8 cellular contexts compared by ENCODE assay signal in genomic region chr19:47176627-47177090, GRCh38. TPM values are rescaled to one million over a fixed set of nuclear protein-coding genes. Genes with fewer than 3 reads are reported as not detected.
DNase-seq lines count a peak whose midpoint lies in the region; ATAC-seq lines count a peak whose summit lies in the region.

No MANE protein-coding gene starts in this region.

- DNase-seq in MV-4-11 (lab: John Stamatoyannopoulos, UW) (peak; percentile 61), immature natural killer cell (peak; percentile 46 to 56 (median 46)), stromal cell of bone marrow (ENCODE audit: low read depth) (peak; percentile 84), CD1c-positive myeloid dendritic cell (ENCODE audit: extremely low spot score) (no peak), OCI-M2 (lab: John Stamatoyannopoulos, UW; ENCODE audit: unreplicated experiment) (no peak)

- no peaks in the 10 kb centered on the region for H3K9me3 Mint-ChIP-seq in activated naive CD8-positive, alpha-beta T cell (ENCODE audit: low read depth)
- H3K9me3 Mint-ChIP-seq in immature natural killer cell, result no peaks in the 10 kb centered on the region

- peak overlapping the region; percentile 99 for H3K27ac Mint-ChIP-seq in activated naive CD8-positive, alpha-beta T cell
- peak overlapping the region; percentile 35 to 93 (median 88) for H3K27ac Mint-ChIP-seq in immature natural killer cell

- peak overlapping the region; percentile 84 for H3K4me3 Mint-ChIP-seq in activated naive CD8-positive, alpha-beta T cell
- peak overlapping the region; percentile 47 to 84 (median 75) for H3K4me3 Mint-ChIP-seq in immature natural killer cell

- no peak for ATAC-seq in GM18870 (IDR thresholded peaks at IDR 0.05; ENCODE audit: unreplicated experiment)
- no peak for ATAC-seq in HG02981 (IDR thresholded peaks at IDR 0.05; ENCODE audit: unreplicated experiment)

- peaks cover 31% of the 10 kb centered on the region for H3K36me3 Mint-ChIP-seq in activated naive CD8-positive, alpha-beta T cell
- H3K36me3 Mint-ChIP-seq in immature natural killer cell, result peaks cover 17 to 29% (median 27%) of the 10 kb centered on the region in 3 donors

- peaks cover 69% of the 10 kb centered on the region for H3K4me1 Mint-ChIP-seq in activated naive CD8-positive, alpha-beta T cell (ENCODE audit: low read depth)
- peaks cover 29 to 36% of the 10 kb centered on the region in 2 donors for H3K4me1 Mint-ChIP-seq in immature natural killer cell

- H3K27me3 Mint-ChIP-seq in activated naive CD8-positive, alpha-beta T cell, result no peaks in the 10 kb centered on the region
- no peaks in the 10 kb centered on the region for H3K27me3 Mint-ChIP-seq in immature natural killer cell (ENCODE audit: low read depth in 3 of 3)

RNA-seq across cellular contexts. Expression of gene SAE1, which starts 46.0 kb away (rescaled TPM):
- polyA plus RNA-seq in immature natural killer cell, result 100 to 1,000 TPM; 111 to 159 (median 119) TPM

RNA-seq across cellular contexts. Expression of gene BBC3, which starts 54.3 kb away (rescaled TPM):
- polyA plus RNA-seq in immature natural killer cell, result 10 to 100 TPM in 1 of 3 donors, 1 to 10 TPM in 2; 8.3 to 13.9 (median 8.4) TPM

Comparison
In these comparisons a context has a peak if more than half of its experiments do, and no peak if none do; other contexts are left out.
1. DNase-seq: peak in MV-4-11 (single experiment), immature natural killer cell (3 of 3) and stromal cell of bone marrow (single experiment); none in CD1c-positive myeloid dendritic cell (single experiment) and OCI-M2 (single experiment).